Comparison of ENCODE assay signal across 18 cellular contexts in the genomic region with DNA sequence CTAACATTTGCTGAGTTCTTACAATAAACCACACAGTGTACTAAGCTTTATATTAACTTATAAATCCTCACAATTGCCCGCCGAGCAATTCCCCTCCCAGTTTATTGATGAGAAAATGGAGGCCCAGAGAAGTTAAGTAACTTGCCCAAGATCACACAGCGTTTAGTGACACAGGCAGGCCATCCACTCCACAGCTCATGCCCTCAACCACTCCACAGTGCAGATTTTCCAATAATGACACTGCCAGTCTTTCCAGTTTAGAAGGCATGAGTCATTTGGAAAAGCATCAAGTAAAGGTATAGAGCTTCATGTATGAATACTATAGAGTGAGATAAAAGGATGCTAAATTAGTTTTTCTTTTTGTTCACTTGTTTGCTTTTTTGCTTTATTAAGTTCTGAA.
DNase-seq lines count a peak whose midpoint lies in the region; ATAC-seq, FAIRE-seq and TF ChIP-seq lines count a peak whose summit lies in the region.
"Had no signal": no experiment of that assay in that cellular context is flagged by ENCODE, and none has a peak within 500 bp of the region (broad histone marks: within the 10 kb centered on the region; RNA-seq: fewer than 3 reads in every experiment).

No MANE protein-coding gene starts in this region.

- H3K4me1 ChIP-seq in left ventricle myocardium inferior (peaks cover 66% of the 10 kb centered on the region), K562 (replicated peaks in 1 of 2; ENCODE audit: control insufficient read depth in 2 of 2, insufficient read depth in 2 of 2, low read length in 2 of 2) (no peaks in the 10 kb centered on the region)

- no peak for DNase-seq in activated CD4-positive, alpha-beta T cell treated with anti-CD3 and anti-CD28 coated beads for 36 hours
- DNase-seq in activated CD4-positive, alpha-beta T cell treated with anti-CD3 and anti-CD28 coated beads, Interleukin-2, amount 50 U/mL, for 48 hours = no peak
- DNase-seq in left ventricle myocardium inferior = no peak
- DNase-seq in left cardiac atrium = no peak
- no peak for DNase-seq in K562 (ENCODE audit: extremely low read depth in 1 of 4, low spot score in 3 of 4)
- no peak for DNase-seq in HuH-7 (ENCODE audit: low spot score)
- DNase-seq in activated T-helper 1 cell treated with anti-CD3 and anti-CD28 coated beads, Interleukin-12 subunit alpha, Interleukin-12 subunit beta, Interleukin-2, Interleukin-4 antibody, amounts not matched to agents 30 ng/mL and 10 ng/mL and 1 ng/mL, durations not matched to agents 14 hours and 24 hours and 36 hours (ENCODE audit: low spot score) = no peak
- DNase-seq: 8988T; CD4-positive, alpha-beta memory T cell; DMS153; DND-41; EL; GOT3; H9 had no signal

- H3K9me3 Mint-ChIP-seq in activated CD4-positive, alpha-beta T cell treated with anti-CD3 and anti-CD28 coated beads for 36 hours (ENCODE audit: low read depth) = no peaks in the 10 kb centered on the region
- no peaks in the 10 kb centered on the region for H3K9me3 Mint-ChIP-seq in activated T-helper 1 cell treated with anti-CD3 and anti-CD28 coated beads, Interleukin-12 subunit alpha, Interleukin-12 subunit beta, Interleukin-2, Interleukin-4 antibody, amounts not matched to agents 30 ng/mL and 10 ng/mL and 1 ng/mL, durations not matched to agents 14 hours and 24 hours and 36 hours
- H3K9me3 Mint-ChIP-seq: CD14-positive monocyte; CD4-positive, alpha-beta memory T cell; H9 had no signal

- H3K27me3 ChIP-seq in left ventricle myocardium inferior (ENCODE audit: low read depth) (no peaks in the 10 kb centered on the region), K562 (ENCODE audit: control insufficient read depth in 2 of 2, insufficient read depth in 2 of 2, low read length in 2 of 2) (no peaks in the 10 kb centered on the region)
- H3K27me3 ChIP-seq: BLaER1 had no signal

- intact Hi-C loops in activated CD4-positive, alpha-beta T cell treated with anti-CD3 and anti-CD28 coated beads for 36 hours (cut with DNase I, micrococcal nuclease) = no loop called here
- intact Hi-C loops in left ventricle myocardium inferior (cut with micrococcal nuclease) = no loop called here
- intact Hi-C loops in left cardiac atrium (cut with DNase I) = no loop called here
- intact Hi-C loops in K562 (cut with micrococcal nuclease) = no loop called here
- intact Hi-C loops in activated T-helper 1 cell treated with anti-CD3 and anti-CD28 coated beads, Interleukin-12 subunit alpha, Interleukin-12 subunit beta, Interleukin-2, Interleukin-4 antibody, amounts not matched to agents 30 ng/mL and 10 ng/mL and 1 ng/mL, durations not matched to agents 14 hours and 24 hours and 36 hours (cut with micrococcal nuclease) = no loop called here

- H3K27me3 Mint-ChIP-seq in activated CD4-positive, alpha-beta T cell treated with anti-CD3 and anti-CD28 coated beads for 36 hours = no peaks in the 10 kb centered on the region
- no peaks in the 10 kb centered on the region for H3K27me3 Mint-ChIP-seq in activated T-helper 1 cell treated with anti-CD3 and anti-CD28 coated beads, Interleukin-12 subunit alpha, Interleukin-12 subunit beta, Interleukin-2, Interleukin-4 antibody, amounts not matched to agents 30 ng/mL and 10 ng/mL and 1 ng/mL, durations not matched to agents 14 hours and 24 hours and 36 hours (ENCODE audit: insufficient read depth)
- H3K27me3 Mint-ChIP-seq: CD4-positive, alpha-beta memory T cell had no signal

- no TSS peak for BruUV-seq in K562 (replicated peaks; lab: Mats Ljungman, UMichigan)

- H3K4me3 ChIP-seq in left ventricle myocardium inferior = no peak overlapping the region
- no peak overlapping the region for H3K4me3 ChIP-seq in K562
- H3K4me3 ChIP-seq: BLaER1, GM12878 had no signal

- H3K4me1 Mint-ChIP-seq in activated CD4-positive, alpha-beta T cell treated with anti-CD3 and anti-CD28 coated beads for 36 hours = peaks cover 13% of the 10 kb centered on the region
- H3K4me1 Mint-ChIP-seq in activated T-helper 1 cell treated with anti-CD3 and anti-CD28 coated beads, Interleukin-12 subunit alpha, Interleukin-12 subunit beta, Interleukin-2, Interleukin-4 antibody, amounts not matched to agents 30 ng/mL and 10 ng/mL and 1 ng/mL, durations not matched to agents 14 hours and 24 hours and 36 hours (ENCODE audit: low read depth) = peaks cover 5% of the 10 kb centered on the region

- H3K9me3 ChIP-seq in left ventricle myocardium inferior (replicated peaks) (no peaks in the 10 kb centered on the region), K562 (replicated peaks; ENCODE audit: control insufficient read depth, insufficient read depth, low read depth, low read length) (no peaks in the 10 kb centered on the region)
- H3K9me3 ChIP-seq: BLaER1 had no signal

- no peaks in the 10 kb centered on the region for H4K20me1 ChIP-seq in K562 (replicated peaks; ENCODE audit: control insufficient read depth, insufficient read depth, low read length)
- H4K20me1 ChIP-seq: BLaER1 had no signal

- no peaks in the 10 kb centered on the region for H3K9me1 ChIP-seq in K562 (ENCODE audit: control insufficient read depth, insufficient read depth, low read length)

- WGBS in K562 (ENCODE audit: insufficient coverage, low coverage, missing lambda C conversion rate) = 0% methylated on average over 3 of the region's 3 CpGs

- ATAC-seq in activated CD4-positive, alpha-beta T cell treated with anti-CD3 and anti-CD28 coated beads for 36 hours = no peak
- ATAC-seq in left cardiac atrium (no peak), K562 (no peak), esophagus mucosa (peak; percentile 77)
- ATAC-seq: GM12878 had no signal

- H2AFZ ChIP-seq in K562 (ENCODE audit: low read depth, low read length) = no peak overlapping the region

- CTCF ChIA-PET in activated CD4-positive, alpha-beta T cell treated with anti-CD3 and anti-CD28 coated beads for 36 hours (lab: Charles Lee) = interaction anchor here (1.1 to 6.0 kb wide), 4 partner anchors 11 to 57 kb away, joined by 3 to 50 read pairs (median 3); no protein-coding TSS in a partner anchor
- CTCF ChIA-PET in K562 (lab: Yijun Ruan, JAX; ENCODE audit: low intra/inter-chr PET ratio) = no interaction called here

- peaks cover 18% of the 10 kb centered on the region for H3K36me3 Mint-ChIP-seq in activated CD4-positive, alpha-beta T cell treated with anti-CD3 and anti-CD28 coated beads for 36 hours (ENCODE audit: low read depth)
- H3K36me3 Mint-ChIP-seq in activated T-helper 1 cell treated with anti-CD3 and anti-CD28 coated beads, Interleukin-12 subunit alpha, Interleukin-12 subunit beta, Interleukin-2, Interleukin-4 antibody, amounts not matched to agents 30 ng/mL and 10 ng/mL and 1 ng/mL, durations not matched to agents 14 hours and 24 hours and 36 hours (ENCODE audit: low read depth) = peaks cover 10% of the 10 kb centered on the region

- peaks cover 7% of the 10 kb centered on the region for H3K36me3 ChIP-seq in left ventricle myocardium inferior
- H3K36me3 ChIP-seq in K562 (ENCODE audit: control insufficient read depth, insufficient read depth, low read length) = no peaks in the 10 kb centered on the region

- TF ChIP-seq POLR2A in K562 (conservative IDR thresholded peaks at IDR 0.05) = no peak

- no peak overlapping the region for H3K4me3 Mint-ChIP-seq in activated CD4-positive, alpha-beta T cell treated with anti-CD3 and anti-CD28 coated beads for 36 hours
- H3K4me3 Mint-ChIP-seq in activated T-helper 1 cell treated with anti-CD3 and anti-CD28 coated beads, Interleukin-12 subunit alpha, Interleukin-12 subunit beta, Interleukin-2, Interleukin-4 antibody, amounts not matched to agents 30 ng/mL and 10 ng/mL and 1 ng/mL, durations not matched to agents 14 hours and 24 hours and 36 hours = no peak overlapping the region
- H3K4me3 Mint-ChIP-seq: CD14-positive monocyte; CD4-positive, alpha-beta memory T cell; H9 had no signal

- POLR2A ChIA-PET in activated CD4-positive, alpha-beta T cell treated with anti-CD3 and anti-CD28 coated beads for 36 hours (lab: Charles Lee) = no interaction called here
- POLR2A ChIA-PET in K562 (lab: Yijun Ruan, JAX) = no interaction called here

- TF ChIP-seq CTCF in left ventricle myocardium inferior (IDR thresholded peaks at IDR 0.05; ENCODE audit: borderline replicate concordance) = no peak
- TF ChIP-seq CTCF in K562 (IDR thresholded peaks at IDR 0.05 in 2 of 3, conservative IDR thresholded peaks at IDR 0.05 in 1 of 3; ENCODE audit: insufficient read depth in 2 of 3, low read depth in 1 of 3, low read length in 3 of 3) = no peak

- no peak for FAIRE-seq in K562 (lab: Jason Lieb, UNC)
- FAIRE-seq: GM12878 had no signal

- H3K79me2 ChIP-seq in K562 (ENCODE audit: control insufficient read depth, insufficient read depth, low read length) = no peaks in the 10 kb centered on the region

- H3K9ac ChIP-seq in K562 (ENCODE audit: insufficient read depth in 1 of 2, low read depth in 2 of 2, low read length in 2 of 2) = no peak overlapping the region
- H3K9ac ChIP-seq: BLaER1 had no signal

- H3K27ac Mint-ChIP-seq in activated CD4-positive, alpha-beta T cell treated with anti-CD3 and anti-CD28 coated beads for 36 hours = peak overlapping the region; percentile 47
- no peak overlapping the region for H3K27ac Mint-ChIP-seq in activated T-helper 1 cell treated with anti-CD3 and anti-CD28 coated beads, Interleukin-12 subunit alpha, Interleukin-12 subunit beta, Interleukin-2, Interleukin-4 antibody, amounts not matched to agents 30 ng/mL and 10 ng/mL and 1 ng/mL, durations not matched to agents 14 hours and 24 hours and 36 hours
- H3K27ac Mint-ChIP-seq: CD14-positive monocyte, H9 had no signal

- no peak overlapping the region for H3K4me2 ChIP-seq in K562 (ENCODE audit: insufficient read depth, low read length)
- H3K4me2 ChIP-seq: BLaER1 had no signal

- no peak for TF ChIP-seq EP300 in K562 (IDR thresholded peaks at IDR 0.05; ENCODE audit: low read length)

- H3K27ac ChIP-seq in left ventricle myocardium inferior (replicated peaks) = peak overlapping the region; percentile 10
- H3K27ac ChIP-seq in K562 (ENCODE audit: extremely low read depth, low read depth, low read length) = no peak overlapping the region
- H3K27ac ChIP-seq: BLaER1 had no signal

- in situ Hi-C loops in K562 (cut with MboI) = no loop called here

- no peak for TF ChIP-seq RAD21 in K562 (CRISPR knock-in tag; conservative IDR thresholded peaks at IDR 0.05 in 1 of 2, IDR thresholded peaks at IDR 0.05 in 1 of 2)

TF ChIP-seq in K562, 482 proteins besides CTCF, POLR2A, EP300 and RAD21 (continues in another document):
- peak; percentile 45 for TF ChIP-seq ZFP36 (IDR thresholded peaks at IDR 0.05; ENCODE audit: low read depth, low read length, partially characterized antibody)
- TF ChIP-seq POLR2B (IDR thresholded peaks at IDR 0.05; ENCODE audit: low read depth, partially characterized antibody) = no peak
- TF ChIP-seq, protein P1, sequence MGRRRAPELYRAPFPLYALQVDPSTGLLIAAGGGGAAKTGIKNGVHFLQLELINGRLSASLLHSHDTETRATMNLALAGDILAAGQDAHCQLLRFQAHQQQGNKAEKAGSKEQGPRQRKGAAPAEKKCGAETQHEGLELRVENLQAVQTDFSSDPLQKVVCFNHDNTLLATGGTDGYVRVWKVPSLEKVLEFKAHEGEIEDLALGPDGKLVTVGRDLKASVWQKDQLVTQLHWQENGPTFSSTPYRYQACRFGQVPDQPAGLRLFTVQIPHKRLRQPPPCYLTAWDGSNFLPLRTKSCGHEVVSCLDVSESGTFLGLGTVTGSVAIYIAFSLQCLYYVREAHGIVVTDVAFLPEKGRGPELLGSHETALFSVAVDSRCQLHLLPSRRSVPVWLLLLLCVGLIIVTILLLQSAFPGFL (CRISPR knock-in tag; IDR thresholded peaks at IDR 0.05) = no peak
- peak; percentile 75 for TF ChIP-seq RBM25 (IDR thresholded peaks at IDR 0.05; ENCODE audit: low read depth, low read length, severe bottlenecking)
